In the genomic region with DNA sequence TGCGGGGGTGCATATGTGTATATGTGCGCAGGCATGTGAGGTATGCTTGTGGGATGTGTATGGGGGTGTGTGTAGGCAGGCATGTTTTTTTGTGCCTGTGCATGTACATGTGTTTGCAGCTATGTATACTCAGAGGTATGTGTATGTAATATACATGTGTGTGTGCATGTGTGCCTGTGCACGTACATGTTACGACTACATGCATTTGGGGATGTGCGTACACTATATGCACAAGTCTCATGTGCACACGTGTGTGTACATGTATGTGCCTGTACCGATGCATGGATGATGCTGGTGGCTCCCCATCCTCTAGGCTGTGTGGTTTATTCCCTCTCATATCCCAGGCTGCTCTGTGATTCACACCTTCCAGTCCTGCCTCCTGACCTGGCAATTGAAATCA, we compare ENCODE assay signal across 29 cellular contexts.
"Had no signal": no experiment of that assay in that cellular context is flagged by ENCODE, and none has a peak within 500 bp of the region (broad histone marks: within the 10 kb centered on the region; RNA-seq: fewer than 3 reads in every experiment).

No MANE protein-coding gene starts in this region.

- H3K4me3 Mint-ChIP-seq: activated CD8-positive, alpha-beta memory T cell treated with anti-CD3 and anti-CD28 coated beads, Interleukin-2, amount 10 ng/mL, durations not matched to agents 7 days and 5 days; activated naive CD8-positive, alpha-beta T cell treated with anti-CD3 and anti-CD28 coated beads, Interleukin-2, amount 50 U/mL, for 24 hours; activated T-cell treated with anti-CD3 and anti-CD28 coated beads, Interleukin-2, amount 50 U/mL, for 24 hours; activated T-helper 1 cell treated with anti-CD3 and anti-CD28 coated beads, Interleukin-12 subunit alpha, Interleukin-12 subunit beta, Interleukin-2, Interleukin-4 antibody, amounts not matched to agents 30 ng/mL and 10 ng/mL and 1 ng/mL, durations not matched to agents 14 hours and 24 hours and 36 hours; T-helper 17 cell; WTC11 had no signal

- ATAC-seq: activated CD8-positive, alpha-beta memory T cell treated with anti-CD3 and anti-CD28 coated beads, Interleukin-2, amount 10 ng/mL, durations not matched to agents 7 days and 5 days; activated naive CD4-positive, alpha-beta T cell treated with anti-CD3 and anti-CD28 coated beads, Interleukin-2, amount 50 U/mL, for 72 hours; activated naive CD8-positive, alpha-beta T cell treated with anti-CD3 and anti-CD28 coated beads, Interleukin-2, amount 50 U/mL, for 24 hours; body of pancreas; PC-3; T-helper 17 cell; WTC11 had no signal

- H3K9me3 ChIP-seq: ascending aorta, body of pancreas had no signal

- H3K4me1 ChIP-seq: ascending aorta, body of pancreas had no signal

- H3K27ac Mint-ChIP-seq: activated CD8-positive, alpha-beta memory T cell treated with anti-CD3 and anti-CD28 coated beads, Interleukin-2, amount 10 ng/mL, durations not matched to agents 7 days and 5 days; activated naive CD8-positive, alpha-beta T cell treated with anti-CD3 and anti-CD28 coated beads, Interleukin-2, amount 50 U/mL, for 24 hours; activated T-cell treated with anti-CD3 and anti-CD28 coated beads, Interleukin-2, amount 50 U/mL, for 24 hours; activated T-helper 1 cell treated with anti-CD3 and anti-CD28 coated beads, Interleukin-12 subunit alpha, Interleukin-12 subunit beta, Interleukin-2, Interleukin-4 antibody, amounts not matched to agents 30 ng/mL and 10 ng/mL and 1 ng/mL, durations not matched to agents 14 hours and 24 hours and 36 hours; T-helper 17 cell; WTC11 had no signal

- H3K9me3 Mint-ChIP-seq: activated naive CD4-positive, alpha-beta T cell treated with anti-CD3 and anti-CD28 coated beads, Interleukin-2, amount 50 U/mL, for 72 hours; activated naive CD8-positive, alpha-beta T cell treated with anti-CD3 and anti-CD28 coated beads, Interleukin-2, amount 50 U/mL, for 24 hours; activated T-cell treated with anti-CD3 and anti-CD28 coated beads, Interleukin-2, amount 50 U/mL, for 24 hours; activated T-helper 1 cell treated with anti-CD3 and anti-CD28 coated beads, Interleukin-12 subunit alpha, Interleukin-12 subunit beta, Interleukin-2, Interleukin-4 antibody, amounts not matched to agents 30 ng/mL and 10 ng/mL and 1 ng/mL, durations not matched to agents 14 hours and 24 hours and 36 hours; WTC11 had no signal

- H3K4me3 ChIP-seq: ascending aorta, body of pancreas had no signal

- H3K27ac ChIP-seq: ascending aorta, body of pancreas had no signal

- H3K27me3 ChIP-seq: ascending aorta, body of pancreas had no signal

- FAIRE-seq: bronchial epithelial cell, RCC 7860 had no signal

- H3K36me3 Mint-ChIP-seq: activated CD8-positive, alpha-beta memory T cell treated with anti-CD3 and anti-CD28 coated beads, Interleukin-2, amount 10 ng/mL, durations not matched to agents 7 days and 5 days; activated naive CD4-positive, alpha-beta T cell treated with anti-CD3 and anti-CD28 coated beads, Interleukin-2, amount 50 U/mL, for 72 hours; WTC11 had no signal

- H3K4me1 Mint-ChIP-seq: activated CD8-positive, alpha-beta memory T cell treated with anti-CD3 and anti-CD28 coated beads, Interleukin-2, amount 10 ng/mL, durations not matched to agents 7 days and 5 days; activated naive CD8-positive, alpha-beta T cell treated with anti-CD3 and anti-CD28 coated beads, Interleukin-2, amount 50 U/mL, for 24 hours had no signal

- H3K36me3 ChIP-seq: ascending aorta had no signal

- H3K27me3 Mint-ChIP-seq: activated CD8-positive, alpha-beta memory T cell treated with anti-CD3 and anti-CD28 coated beads, Interleukin-2, amount 10 ng/mL, durations not matched to agents 7 days and 5 days; activated naive CD8-positive, alpha-beta T cell treated with anti-CD3 and anti-CD28 coated beads, Interleukin-2, amount 50 U/mL, for 24 hours; activated T-cell treated with anti-CD3 and anti-CD28 coated beads, Interleukin-2, amount 50 U/mL, for 24 hours; T-helper 17 cell had no signal

- DNase-seq: activated CD4-positive, alpha-beta T cell treated with anti-CD3 and anti-CD28 coated beads for 48 hours; activated CD4-positive, alpha-beta T cell treated with anti-CD3 and anti-CD28 coated beads, Interleukin-2, amount 50 U/mL, for 4 hours; activated CD4-positive, CD25-positive, alpha-beta regulatory T cell treated with anti-CD3 and anti-CD28 coated beads, Interleukin-2, amount 50 U/mL, for 72 hours; activated CD8-positive, alpha-beta memory T cell treated with anti-CD3 and anti-CD28 coated beads, Interleukin-2, amount 10 ng/mL, durations not matched to agents 7 days and 5 days; activated effector memory CD4-positive, alpha-beta T cell treated with Interleukin-2 at 50 U/mL for 16 hours; activated naive CD4-positive, alpha-beta T cell; activated naive CD8-positive, alpha-beta T cell treated with anti-CD3 and anti-CD28 coated beads, Interleukin-2, amount 50 U/mL, for 24 hours; activated T-cell treated with anti-CD3 and anti-CD28 coated beads, Interleukin-2, amount 50 U/mL, for 24 hours; amniotic stem cell; body of pancreas; central memory CD4-positive, alpha-beta T cell; Kasumi-1; NCI-H1694; NCI-H2029; NCI-H2107; NCI-H345; NCI-H510A; NCI-H69; NK-92 treated with Interleukin-12 subunit alpha and Interleukin-12 subunit beta, amount 100 ng/mL, for 24 hours; PC-3; SIG-M5; T-helper 17 cell; T-helper 9 cell had no signal
